13 cellular contexts compared by ENCODE assay signal in genomic region chr2:36329746-36330145, GRCh38. TPM values are rescaled to one million over a fixed set of nuclear protein-coding genes. Genes with fewer than 3 reads are reported as not detected.
DNase-seq lines count a peak whose midpoint lies in the region; ATAC-seq, FAIRE-seq and TF ChIP-seq lines count a peak whose summit lies in the region.
"Had no signal": no experiment of that assay in that cellular context is flagged by ENCODE, and none has a peak within 500 bp of the region (broad histone marks: within the 10 kb centered on the region; RNA-seq: fewer than 3 reads in every experiment).

No MANE protein-coding gene starts in this region.

- no peaks in the 10 kb centered on the region for H3K9me3 ChIP-seq in Panc1 (ENCODE audit: control insufficient read depth, insufficient read depth, low read depth, low read length)
- no peaks in the 10 kb centered on the region for H3K9me3 ChIP-seq in endothelial cell of umbilical vein (replicated peaks; ENCODE audit: control insufficient read depth, insufficient read depth, low read length)

- POLR2A ChIA-PET in Panc1 (lab: Charles Lee) (no interaction called here), endothelial cell of umbilical vein (lab: Charles Lee) (no interaction called here)

- CTCF ChIA-PET in Calu3 (lab: Charles Lee) (no interaction called here), Panc1 (lab: Charles Lee) (no interaction called here), endothelial cell of umbilical vein (lab: Charles Lee) (interaction anchor here (0.7 to 1.4 kb wide), 3 partner anchors 9 to 23 kb away, joined by 3 to 4 read pairs (median 3); no protein-coding TSS in a partner anchor)

- in situ Hi-C loops in Panc1 (cut with HindIII; ENCODE audit: low pct_unique_long_range_greater_than_20kb, low sequenced_read_pairs): no loop called here

- H3K4me1 ChIP-seq in Panc1 (ENCODE audit: control insufficient read depth, insufficient read depth, low read length): peaks cover 14% of the 10 kb centered on the region; the same call in 1 of the 2 replicates
- no peaks in the 10 kb centered on the region for H3K4me1 ChIP-seq in endothelial cell of umbilical vein (ENCODE audit: control insufficient read depth, extremely low read depth, insufficient read depth, low read length)

- H3K79me2 ChIP-seq in endothelial cell of umbilical vein (ENCODE audit: control insufficient read depth, insufficient read depth, low read length): no peaks in the 10 kb centered on the region

- BruUV-seq in Calu3 (replicated peaks; lab: Mats Ljungman, UMichigan): no TSS peak
- BruUV-seq in Panc1 (replicated peaks; lab: Mats Ljungman, UMichigan): no TSS peak
- BruUV-seq in endothelial cell of umbilical vein (replicated peaks; lab: Mats Ljungman, UMichigan): no TSS peak

- no peak for TF ChIP-seq POLR2A in endothelial cell of umbilical vein (IDR thresholded peaks at IDR 0.05; ENCODE audit: low read depth, low read length)

- peaks cover 30% of the 10 kb centered on the region for H3K4me1 Mint-ChIP-seq in Calu3 (ENCODE audit: low read depth, unreplicated experiment)
- H3K4me1 Mint-ChIP-seq in mesothelial cell of epicardium: peaks cover 28% of the 10 kb centered on the region

- no peak overlapping the region for H3K4me2 ChIP-seq in endothelial cell of umbilical vein (ENCODE audit: insufficient read depth, low read length)

- dilution Hi-C loops in endothelial cell of umbilical vein (cut with MboI; ENCODE audit: extremely low pct_ligation_motif_present, low sequenced_read_pairs): no loop called here

- peak; percentile 26 for DNase-seq in Calu3
- DNase-seq in Panc1 (ENCODE audit: low read depth, low spot score): no peak
- DNase-seq in endothelial cell of umbilical vein (ENCODE audit: low read depth, low spot score): peak; percentile 12
- DNase-seq in mesothelial cell of epicardium (ENCODE audit: low spot score in 2 of 2, unreplicated experiment in 2 of 2): no peak
- DNase-seq in NCI-H2227 (lab: John Stamatoyannopoulos, UW; ENCODE audit: unreplicated experiment): no peak
- no peak for DNase-seq in GM19239 (ENCODE audit: insufficient read length, low spot score)
- DNase-seq: effector memory CD4-positive, alpha-beta T cell; NCI-H446 treated with DMSO at 0.1 percent for 48 hours; stimulated activated CD4-positive, alpha-beta T cell treated with anti-CD3 and anti-CD28 coated beads, Interleukin-2, amount 100 ng/mL, for 48 hours; stimulated activated naive CD4-positive, alpha-beta T cell had no signal

- no peak overlapping the region for H2AFZ ChIP-seq in endothelial cell of umbilical vein (ENCODE audit: low read depth, low read length)

- H3K9me3 Mint-ChIP-seq in Calu3 (ENCODE audit: low read depth, unreplicated experiment): no peaks in the 10 kb centered on the region
- H3K9me3 Mint-ChIP-seq in mesothelial cell of epicardium: no peaks in the 10 kb centered on the region

- H3K36me3 ChIP-seq in Panc1 (ENCODE audit: control insufficient read depth, insufficient read depth, low read length) (no peaks in the 10 kb centered on the region), endothelial cell of umbilical vein (ENCODE audit: control insufficient read depth in 2 of 2, extremely low read depth in 1 of 2, insufficient read depth in 2 of 2, low read length in 2 of 2) (no peaks in the 10 kb centered on the region)

- H3K27ac Mint-ChIP-seq in Calu3 (ENCODE audit: unreplicated experiment): peak overlapping the region; percentile 34
- peak overlapping the region; percentile 60 for H3K27ac Mint-ChIP-seq in mesothelial cell of epicardium

- H4K20me1 ChIP-seq in endothelial cell of umbilical vein (replicated peaks; ENCODE audit: control insufficient read depth, extremely low read depth, insufficient read depth, low read length): no peaks in the 10 kb centered on the region

- TF ChIP-seq CTCF in Calu3 (IDR thresholded peaks at IDR 0.05; ENCODE audit: unreplicated experiment): no peak
- no peak for TF ChIP-seq CTCF in Panc1 (IDR thresholded peaks at IDR 0.05)
- no peak for TF ChIP-seq CTCF in endothelial cell of umbilical vein (IDR thresholded peaks at IDR 0.05; ENCODE audit: extremely low read depth in 1 of 2, insufficient read depth in 1 of 2, low read depth in 1 of 2, low read length in 2 of 2)
- TF ChIP-seq CTCF in mesothelial cell of epicardium (IDR thresholded peaks at IDR 0.05; ENCODE audit: unreplicated experiment): no peak

- H3K27me3 Mint-ChIP-seq in Calu3 (ENCODE audit: unreplicated experiment): no peaks in the 10 kb centered on the region
- no peaks in the 10 kb centered on the region for H3K27me3 Mint-ChIP-seq in mesothelial cell of epicardium (ENCODE audit: low read depth)

- no peak overlapping the region for H3K9ac ChIP-seq in endothelial cell of umbilical vein (replicated peaks; ENCODE audit: extremely low read depth, insufficient read depth, low read length)

- H3K9me1 ChIP-seq in endothelial cell of umbilical vein (replicated peaks; ENCODE audit: control insufficient read depth, extremely low read depth, insufficient read depth, low read length): no peaks in the 10 kb centered on the region

- ATAC-seq in Panc1: peak; percentile 70
- ATAC-seq in HG02938 (IDR thresholded peaks at IDR 0.05; ENCODE audit: unreplicated experiment): no peak
- no peak for ATAC-seq in GM18867 (IDR thresholded peaks at IDR 0.05; ENCODE audit: unreplicated experiment)

- H3K4me3 Mint-ChIP-seq in Calu3 (ENCODE audit: low read depth, unreplicated experiment): no peak overlapping the region
- no peak overlapping the region for H3K4me3 Mint-ChIP-seq in mesothelial cell of epicardium

- no peak overlapping the region for H3K4me3 ChIP-seq in Panc1 (ENCODE audit: low read depth in 2 of 2, low read length in 2 of 2)
- no peak overlapping the region for H3K4me3 ChIP-seq in endothelial cell of umbilical vein (replicated peaks in 1 of 3; ENCODE audit: insufficient read depth in 1 of 3, low read depth in 1 of 3, low read length in 3 of 3)

- intact Hi-C loops in Calu3 (cut with micrococcal nuclease; ENCODE audit: unreplicated experiment): loop anchor here (10.0 kb wide), 2 partner anchors 155 to 255 kb away; no protein-coding TSS in a partner anchor
- intact Hi-C loops in Panc1 (cut with micrococcal nuclease; ENCODE audit: unreplicated experiment): loop anchor here (10.0 kb wide), 1 partner anchor 355 kb away; no protein-coding TSS in a partner anchor
- intact Hi-C loops in endothelial cell of umbilical vein (cut with micrococcal nuclease): no loop called here

- H3K27ac ChIP-seq in Panc1 (ENCODE audit: low read length) (no peak overlapping the region), endothelial cell of umbilical vein (ENCODE audit: insufficient read depth, low read depth, low read length) (no peak overlapping the region)
- H3K27ac ChIP-seq: C4-2B had no signal

- H3K27me3 ChIP-seq in Panc1 (ENCODE audit: control insufficient read depth, insufficient read depth, low read length): no peaks in the 10 kb centered on the region
- peaks cover 0 to 2% of the 10 kb centered on the region in 2 experiments for H3K27me3 ChIP-seq in endothelial cell of umbilical vein (ENCODE audit: control insufficient read depth in 2 of 2, insufficient read depth in 2 of 2, low read length in 2 of 2)

- H3K36me3 Mint-ChIP-seq in Calu3 (ENCODE audit: insufficient read depth, unreplicated experiment): no peaks in the 10 kb centered on the region
- no peaks in the 10 kb centered on the region for H3K36me3 Mint-ChIP-seq in mesothelial cell of epicardium

- FAIRE-seq in endothelial cell of umbilical vein (lab: Jason Lieb, UNC) (no peak), GM19239 (lab: Jason Lieb, UNC) (no peak)

TF ChIP-seq in endothelial cell of umbilical vein, 7 proteins besides CTCF, POLR2A, EP300 and RAD21:
- TF ChIP-seq JUN (IDR thresholded peaks at IDR 0.05; ENCODE audit: borderline replicate concordance, insufficient read depth, insufficient read length, low read depth): no peak
- TF ChIP-seq EZH2 (IDR thresholded peaks at IDR 0.05; ENCODE audit: borderline replicate concordance, low read depth, low read length, severe bottlenecking): no peak
- TF ChIP-seq MYC (IDR thresholded peaks at IDR 0.05; ENCODE audit: low read depth, low read length): no peak
- TF ChIP-seq POLR2AphosphoS5 (IDR thresholded peaks at IDR 0.05; ENCODE audit: insufficient read depth, low read depth, low read length): no peak
- TF ChIP-seq GATA2 (IDR thresholded peaks at IDR 0.05; ENCODE audit: insufficient read depth, insufficient read length, low read depth, low read length): no peak
- TF ChIP-seq FOS (IDR thresholded peaks at IDR 0.05; ENCODE audit: borderline replicate concordance, insufficient read depth, low read length): no peak
- TF ChIP-seq MAX (IDR thresholded peaks at IDR 0.05; ENCODE audit: insufficient read depth, insufficient read length): no peak

RNA-seq across cellular contexts. Expression of gene CRIM1, which starts 25.8 kb away (rescaled TPM):
- total RNA-seq in Calu3 (2022) (48.0 and 57.6 TPM in 2 replicates), Panc1 (2021; ENCODE audit: unreplicated experiment) (290 TPM), endothelial cell of umbilical vein (649 and 675 TPM in 2 replicates), mesothelial cell of epicardium (58.3 to 69.7 TPM (median 61.8 TPM) in 3 replicates)
- polyA plus RNA-seq in Panc1 (2012; ENCODE audit: insufficient read length): 285 TPM
- polyA plus RNA-seq in endothelial cell of umbilical vein: 422 and 462 TPM in 2 replicates
- polyA plus RNA-seq in endothelial cell of umbilical vein (2011; cell fraction: cytosol; rRNA removed): 397 and 400 TPM in 2 replicates
- 406 and 467 TPM in 2 replicates for polyA plus RNA-seq in endothelial cell of umbilical vein (2011; cell fraction: nucleus; rRNA removed)
- polyA plus RNA-seq in endothelial cell of umbilical vein (2012): 369 and 389 TPM in 2 replicates
- 1,644 and 1,810 TPM in 2 replicates for polyA minus RNA-seq in endothelial cell of umbilical vein
- polyA minus RNA-seq in endothelial cell of umbilical vein (2011; cell fraction: cytosol; rRNA and poly(A)+ RNA removed): 271 TPM
- 1,549 and 1,599 TPM in 2 replicates for polyA minus RNA-seq in endothelial cell of umbilical vein (2011; cell fraction: nucleus; rRNA and poly(A)+ RNA removed)

Comparison
In these comparisons a context has a peak if more than half of its experiments do, and no peak if none do; other contexts are left out.
1. DNase-seq: peak in Calu3 (single experiment) and endothelial cell of umbilical vein (single experiment); none in Panc1 (single experiment), mesothelial cell of epicardium (0 of 2), NCI-H2227 (single experiment) and GM19239 (single experiment).